Comparison of ENCODE assay signal across 28 cellular contexts in the genomic region with DNA sequence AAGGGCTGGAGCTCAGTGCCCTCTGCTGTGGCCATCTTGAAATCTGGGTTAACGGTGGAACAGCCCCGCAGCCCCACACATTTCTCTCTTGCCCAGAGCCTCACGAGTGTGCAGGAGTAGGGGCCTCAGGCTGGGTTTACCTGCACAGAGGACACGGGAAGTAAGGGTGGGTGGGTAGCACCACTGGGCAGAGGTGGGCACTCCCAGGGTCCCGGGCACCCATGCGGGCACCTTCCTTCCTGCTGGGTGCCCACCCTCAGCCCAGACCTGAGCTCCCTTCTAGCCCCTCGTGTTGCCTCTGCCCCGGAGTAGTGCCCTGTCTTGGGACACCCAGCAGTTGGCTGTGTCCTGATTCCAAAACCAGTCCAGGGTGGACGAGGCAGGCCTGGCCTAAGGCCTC. TPM values are rescaled to one million over a fixed set of nuclear protein-coding genes. Genes with fewer than 3 reads are reported as not detected.
"Had no signal": no experiment of that assay in that cellular context is flagged by ENCODE, and none has a peak within 500 bp of the region (broad histone marks: within the 10 kb centered on the region; RNA-seq: fewer than 3 reads in every experiment).

No MANE protein-coding gene starts in this region.

- H3K9me3 ChIP-seq: ascending aorta, breast epithelium, colonic mucosa, esophagus squamous epithelium, gastroesophageal sphincter, heart right ventricle had no signal

- H3K36me3 ChIP-seq: ascending aorta, breast epithelium, cardiac muscle cell, colonic mucosa, esophagus squamous epithelium, gastroesophageal sphincter, heart right ventricle, WERI-Rb-1 had no signal

- H3K27me3 ChIP-seq: ascending aorta, breast epithelium, cardiac muscle cell, colonic mucosa, heart right ventricle had no signal

- DNase-seq: activated B cell treated with CpG ODN at 0.5 μM for 24 hours; activated CD4-positive, alpha-beta T cell treated with anti-CD3 and anti-CD28 coated beads for 48 hours; activated CD4-positive, alpha-beta T cell treated with anti-CD3 and anti-CD28 coated beads, Interleukin-2, amount 50 U/mL, for 1 hour; activated CD4-positive, alpha-beta T cell treated with anti-CD3 and anti-CD28 coated beads, Interleukin-2, amount 50 U/mL, for 48 hours; activated CD8-positive, alpha-beta memory T cell treated with anti-CD3 and anti-CD28 coated beads for 24 hours; activated CD8-positive, alpha-beta T cell treated with anti-CD3 and anti-CD28 coated beads for 36 hours; activated gamma-delta T cell; activated naive CD4-positive, alpha-beta T cell; activated naive CD4-positive, alpha-beta T cell treated with anti-CD3 and anti-CD28 coated beads, Interleukin-2, amount 10 ng/mL, durations not matched to agents 7 days and 5 days; activated naive CD8-positive, alpha-beta T cell treated with anti-CD3 and anti-CD28 coated beads, Interleukin-2, amount 10 ng/mL, durations not matched to agents 7 days and 5 days; activated T-cell treated with anti-CD3 and anti-CD28 coated beads, Interleukin-2, amount 50 U/mL, for 1 hour; activated T-cell treated with anti-CD3 and anti-CD28 coated beads, Interleukin-2, amount 50 U/mL, for 48 hours; central memory CD4-positive, alpha-beta T cell; cerebellar nuclear complex; colonic mucosa; effector CD8-positive, alpha-beta T cell; esophagus squamous epithelium; foreskin melanocyte; T1000; WERI-Rb-1 had no signal

- H3K4me3 ChIP-seq: ascending aorta, breast epithelium, cardiac muscle cell, colonic mucosa, esophagus squamous epithelium, gastroesophageal sphincter, heart right ventricle had no signal

- H3K27ac ChIP-seq: ascending aorta, breast epithelium, cardiac muscle cell, colonic mucosa, epithelial cell of prostate, esophagus squamous epithelium, gastroesophageal sphincter, heart right ventricle, WERI-Rb-1 had no signal

- ATAC-seq: activated CD4-positive, CD25-positive, alpha-beta regulatory T cell treated with anti-CD3 and anti-CD28 coated beads, Interleukin-2, amount 50 U/mL, for 24 hours; activated CD8-positive, alpha-beta T cell treated with anti-CD3 and anti-CD28 coated beads for 36 hours; activated naive CD4-positive, alpha-beta T cell treated with anti-CD3 and anti-CD28 coated beads, Interleukin-2, amount 50 U/mL, for 72 hours; gastroesophageal sphincter; heart right ventricle had no signal

RNA-seq across cellular contexts. Expression of gene COL9A3, which starts 11.2 kb away (rescaled TPM):
- total RNA-seq: activated CD8-positive, alpha-beta T cell treated with anti-CD3 and anti-CD28 coated beads for 36 hours; activated naive CD4-positive, alpha-beta T cell treated with anti-CD3 and anti-CD28 coated beads, Interleukin-2, amount 50 U/mL, for 72 hours had no signal
